8 cellular contexts compared by ENCODE assay signal in genomic region chr20:50415516-50416268, GRCh38.
A peak's percentile ranks its signal among the peaks of the same experiment; 100 is the strongest.
DNase-seq lines count a peak whose midpoint lies in the region; FAIRE-seq and TF ChIP-seq lines count a peak whose summit lies in the region.

No MANE protein-coding gene starts in this region.

- H3K4me3 Mint-ChIP-seq in H9 (peak overlapping the region in 1 of 2 experiments; percentile 2; a peak in 1 of 5 replicates), immature natural killer cell (no peak overlapping the region)

- no peaks in the 10 kb centered on the region for H4K20me1 ChIP-seq in H9 (ENCODE audit: control insufficient read depth, insufficient read depth, insufficient read length)

- H4K91ac ChIP-seq in H9 (ENCODE audit: insufficient read length, low read depth, low read length): no peak overlapping the region

- TF ChIP-seq CTCF in H9 (conservative IDR thresholded peaks at IDR 0.05) (no peak), brain microvascular endothelial cell (IDR thresholded peaks at IDR 0.05; ENCODE audit: low read depth, low read length, missing control alignments) (no peak), kidney (IDR thresholded peaks at IDR 0.05; ENCODE audit: borderline replicate concordance, extremely low read depth, insufficient read depth) (peak; percentile 17), GM20000 (IDR thresholded peaks at IDR 0.05; ENCODE audit: extremely low read depth, missing control alignments) (no peak)

- no peak overlapping the region for H4K5ac ChIP-seq in H9 (ENCODE audit: insufficient read length, low read depth, low read length)

- no peak overlapping the region for H2AFZ ChIP-seq in H9 (ENCODE audit: low read length)

- no peaks in the 10 kb centered on the region for H3K23me2 ChIP-seq in H9 (ENCODE audit: insufficient read length, low read depth, low read length, poor library complexity, severe bottlenecking)

- no peak overlapping the region for H2BK5ac ChIP-seq in H9 (ENCODE audit: insufficient read length, low read length)

- H3K4me2 ChIP-seq in H9 (ENCODE audit: insufficient read depth, insufficient read length, low read length): no peak overlapping the region

- 0 out of 2 replicates have a peak, but pooled peaks cover 2% of the 10 kb centered on the region for H3K4me1 ChIP-seq in H9 (ENCODE audit: insufficient read depth, low read length)
- H3K4me1 ChIP-seq in kidney (ENCODE audit: control insufficient read depth in 1 of 2, insufficient read depth in 1 of 2, low read depth in 1 of 2, low read length in 2 of 2): peaks cover 14 to 17% of the 10 kb centered on the region in 2 donors
- H3K4me1 ChIP-seq in HAP-1: no peaks in the 10 kb centered on the region

- H3K4me3 ChIP-seq in brain microvascular endothelial cell (ENCODE audit: low read depth, low read length) (no peak overlapping the region), kidney (ENCODE audit: low read length in 2 of 2) (peak overlapping the region in 1 of 2 donors; percentile 7), skin epidermis (no peak overlapping the region), HAP-1 (no peak overlapping the region)

- no peak overlapping the region for H3K14ac ChIP-seq in H9 (ENCODE audit: insufficient read depth, low read length)

- H2BK12ac ChIP-seq in H9 (ENCODE audit: insufficient read length, low read depth, low read length): no peak overlapping the region

- H4K8ac ChIP-seq in H9 (replicated peaks; ENCODE audit: insufficient read length, low read depth, low read length): no peak overlapping the region

- H3K27me3 Mint-ChIP-seq in H9 (ENCODE audit: low read depth) (peaks cover 9% of the 10 kb centered on the region), immature natural killer cell (ENCODE audit: low read depth in 3 of 3) (peaks cover 6 to 11% (median 7%) of the 10 kb centered on the region in 3 donors)

- H3K36me3 Mint-ChIP-seq in H9 (ENCODE audit: insufficient read depth in 1 of 3, low read depth in 3 of 3) (peaks cover 4 to 21% (median 4%) of the 10 kb centered on the region in 3 experiments; a peak in 5 of 7 replicates), immature natural killer cell (peaks cover 0 to 13% (median 7%) of the 10 kb centered on the region in 3 donors)

- peaks cover 31 to 33% of the 10 kb centered on the region in 2 experiments for H3K4me1 Mint-ChIP-seq in H9
- H3K4me1 Mint-ChIP-seq in immature natural killer cell: no peaks in the 10 kb centered on the region

- H2BK120ac ChIP-seq in H9 (ENCODE audit: low read depth, low read length, poor library complexity, severe bottlenecking): no peak overlapping the region

- peak overlapping the region; percentile 2 to 87 (median 71); a peak in 4 of 7 replicates for H3K27ac Mint-ChIP-seq in H9
- peak overlapping the region in 2 of 6 donors; percentile 66 to 77 for H3K27ac Mint-ChIP-seq in immature natural killer cell

- H3K27me3 ChIP-seq in H9 (ENCODE audit: insufficient read depth, low read length) (no peaks in the 10 kb centered on the region), brain microvascular endothelial cell (replicated peaks) (no peaks in the 10 kb centered on the region), HAP-1 (ENCODE audit: low read depth) (no peaks in the 10 kb centered on the region)

- H3K9me3 Mint-ChIP-seq in H9 (peaks cover 14 to 17% of the 10 kb centered on the region in 2 experiments), immature natural killer cell (peaks cover 0 to 4% (median 1%) of the 10 kb centered on the region in 6 donors)

- H2BK15ac ChIP-seq in H9 (ENCODE audit: low read depth, low read length): no peak overlapping the region

- H2BK20ac ChIP-seq in H9 (ENCODE audit: low read depth, low read length, poor library complexity, severe bottlenecking): no peak overlapping the region

- no peaks in the 10 kb centered on the region for H3K36me3 ChIP-seq in brain microvascular endothelial cell (replicated peaks)
- no peaks in the 10 kb centered on the region for H3K36me3 ChIP-seq in kidney (ENCODE audit: control insufficient read depth in 1 of 2, insufficient read depth in 2 of 2, low read length in 2 of 2)
- H3K36me3 ChIP-seq in HAP-1 (replicated peaks): no peaks in the 10 kb centered on the region

- no peak overlapping the region for H3K56ac ChIP-seq in H9 (ENCODE audit: insufficient read length, low read depth, low read length)

- no peak for FAIRE-seq in kidney (lab: Jason Lieb, UNC)

- DNase-seq in H9: peak; percentile 59
- DNase-seq in brain microvascular endothelial cell: peak; percentile 83
- DNase-seq in kidney: peak; percentile 100
- no peak for DNase-seq in GM20000 (ENCODE audit: low spot score)
- DNase-seq in immature natural killer cell: no peak
- DNase-seq in HAP-1 (ENCODE audit: low spot score in 2 of 2): no peak
- no peak for DNase-seq in activated CD8-positive, alpha-beta memory T cell treated with anti-CD3 and anti-CD28 coated beads, Interleukin-2, amount 50 U/mL, for 4 hours

- no peak overlapping the region for H3K23ac ChIP-seq in H9 (ENCODE audit: insufficient read length, low read depth, low read length)

- no peak overlapping the region for H3K18ac ChIP-seq in H9 (ENCODE audit: insufficient read length, low read depth, low read length)

- H3K79me1 ChIP-seq in H9 (ENCODE audit: insufficient read depth, low read depth, low read length, poor library complexity, severe bottlenecking): no peaks in the 10 kb centered on the region

- no peak overlapping the region for H2AK5ac ChIP-seq in H9 (ENCODE audit: insufficient read length, low read length)

- intact Hi-C loops in kidney (cut with DNase I): no loop called here

- no peak overlapping the region for H3T11ph ChIP-seq in H9 (ENCODE audit: low read length)

- no CpG with 5 or more reads among the region's 25 CpGs for WGBS in H9 (ENCODE audit: extremely low coverage, insufficient read length, low lambda C conversion rate)

- no peak overlapping the region for H3K4ac ChIP-seq in H9 (ENCODE audit: low read depth, low read length)

- no peak overlapping the region for H3K27ac ChIP-seq in H9 (ENCODE audit: insufficient read length, low read depth, low read length)
- peak overlapping the region; percentile 39 for H3K27ac ChIP-seq in brain microvascular endothelial cell
- H3K27ac ChIP-seq in kidney (ENCODE audit: low read depth in 2 of 2, low read length in 2 of 2): peak overlapping the region; percentile 95
- peak overlapping the region in 20 of 21 experiments; percentile 39 to 98 (median 88) for H3K27ac ChIP-seq in skin epidermis

- H3K79me2 ChIP-seq in H9 (ENCODE audit: insufficient read depth, low read length): no peaks in the 10 kb centered on the region

- H3K9me3 ChIP-seq in H9 (ENCODE audit: control insufficient read depth, low read depth, low read length) (no peaks in the 10 kb centered on the region), kidney (ENCODE audit: control insufficient read depth in 1 of 2, low read length in 2 of 2) (peaks cover 0 to 5% of the 10 kb centered on the region in 2 donors), HAP-1 (no peaks in the 10 kb centered on the region)

- H3K9ac ChIP-seq in H9 (ENCODE audit: extremely low read depth, insufficient read length, low read length) (no peak overlapping the region), kidney (ENCODE audit: low read length in 2 of 2) (peak overlapping the region; percentile 8 to 80)

- in situ Hi-C loops in brain microvascular endothelial cell (cut with HindIII; ENCODE audit: low pct_ligation_motif_present, low sequenced_read_pairs) (no loop called here), HAP-1 (cut with MboI; ENCODE audit: low sequenced_read_pairs) (no loop called here)

Comparison
In these comparisons a context has a peak if more than half of its experiments do, and no peak if none do; other contexts are left out.
1. DNase-seq: peak in H9 (single experiment), brain microvascular endothelial cell (single experiment) and kidney (single experiment); none in GM20000 (single experiment), immature natural killer cell (0 of 3), HAP-1 (0 of 2) and activated CD8-positive, alpha-beta memory T cell treated with anti-CD3 and anti-CD28 coated beads, Interleukin-2, amount 50 U/mL, for 4 hours (single experiment).